ENCODE assay signal across 23 cellular contexts in the genomic region with DNA sequence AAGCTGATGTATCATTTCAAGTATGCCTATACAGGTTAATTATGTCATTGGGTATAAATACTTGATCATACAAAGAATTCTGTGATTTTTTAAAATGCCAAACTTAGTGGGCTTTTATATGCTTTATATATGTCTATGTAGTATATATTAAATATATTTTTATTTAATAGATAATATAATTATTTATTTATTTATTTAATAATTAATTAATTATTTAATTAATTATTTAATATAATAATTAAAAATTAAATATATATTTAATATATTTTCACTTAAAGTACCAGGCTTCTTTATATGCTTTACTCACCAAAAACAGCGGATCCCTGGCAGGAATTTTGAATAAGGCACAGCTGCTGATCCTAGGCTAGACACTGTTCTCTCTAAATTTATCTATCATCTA.
A peak's percentile ranks its signal among the peaks of the same experiment; 100 is the strongest.
DNase-seq lines count a peak whose midpoint lies in the region; ATAC-seq, FAIRE-seq and TF ChIP-seq lines count a peak whose summit lies in the region.
"Had no signal": no experiment of that assay in that cellular context is flagged by ENCODE, and none has a peak within 500 bp of the region (broad histone marks: within the 10 kb centered on the region; RNA-seq: fewer than 3 reads in every experiment).

No MANE protein-coding gene starts in this region.

- no peaks in the 10 kb centered on the region for H3K79me2 ChIP-seq in osteoblast (ENCODE audit: insufficient read depth, low read length)

- H2AFZ ChIP-seq in osteoblast (ENCODE audit: low read length): no peak overlapping the region
- H2AFZ ChIP-seq: GM23248 had no signal

- TF ChIP-seq CTCF in HEK293 (tag by site-specific recombination; IDR thresholded peaks at IDR 0.05) (no peak), WTC11 (IDR thresholded peaks at IDR 0.05) (no peak), pancreas (IDR thresholded peaks at IDR 0.05) (no peak), osteoblast (IDR thresholded peaks at IDR 0.05; ENCODE audit: extremely low read depth, low read depth, low read length) (no peak)

- ATAC-seq in WTC11 (no peak), pancreas (no peak)

- H3K9me3 Mint-ChIP-seq in WTC11: peaks cover 8% of the 10 kb centered on the region

- no peak overlapping the region for H3K4me2 ChIP-seq in osteoblast (ENCODE audit: insufficient read depth, low read length)
- H3K4me2 ChIP-seq: BLaER1 treated with 17β-estradiol and CSF1 and Interleukin-3, amounts not matched to agents 10 nM and 100 nM had no signal

- no peak overlapping the region for H3K27ac Mint-ChIP-seq in WTC11
- H3K27ac Mint-ChIP-seq: CD14-positive monocyte; CD4-positive, alpha-beta T cell; CD8-positive, alpha-beta memory T cell had no signal

- no peak overlapping the region for H3K27ac ChIP-seq in HEK293 (ENCODE audit: extremely low read depth, low read depth, low read length)
- H3K27ac ChIP-seq in pancreas: no peak overlapping the region
- no peak overlapping the region for H3K27ac ChIP-seq in osteoblast (ENCODE audit: low read depth, low read length)
- H3K27ac ChIP-seq: BLaER1 treated with 17β-estradiol and CSF1 and Interleukin-3, amounts not matched to agents 10 nM and 100 nM; GM23248 had no signal

- no peaks in the 10 kb centered on the region for H3K27me3 Mint-ChIP-seq in WTC11 (ENCODE audit: low read depth)
- H3K27me3 Mint-ChIP-seq: CD4-positive, alpha-beta T cell; CD8-positive, alpha-beta memory T cell had no signal

- H3K36me3 ChIP-seq in HEK293 (ENCODE audit: control insufficient read depth in 2 of 2, insufficient read depth in 1 of 2, low read length in 2 of 2): no peaks in the 10 kb centered on the region
- no peaks in the 10 kb centered on the region for H3K36me3 ChIP-seq in pancreas
- no peaks in the 10 kb centered on the region for H3K36me3 ChIP-seq in osteoblast (ENCODE audit: insufficient read depth, low read length)
- H3K36me3 ChIP-seq: BE2C; BLaER1 treated with 17β-estradiol and CSF1 and Interleukin-3, amounts not matched to agents 10 nM and 100 nM had no signal

- 0 out of 2 replicates have a peak, but pooled peaks cover 3% of the 10 kb centered on the region for H3K36me3 Mint-ChIP-seq in WTC11
- H3K36me3 Mint-ChIP-seq: CD14-positive monocyte; CD8-positive, alpha-beta memory T cell had no signal

- peak; percentile 75 for FAIRE-seq in pancreas (lab: Jason Lieb, UNC)
- FAIRE-seq: D721Med, GM12891, GM18507, H1 had no signal

- no peaks in the 10 kb centered on the region for H3K9me3 ChIP-seq in HEK293 (ENCODE audit: control insufficient read depth, insufficient read depth, low read depth, low read length)
- no peaks in the 10 kb centered on the region for H3K9me3 ChIP-seq in pancreas
- H3K9me3 ChIP-seq in osteoblast (ENCODE audit: low read depth, low read length): no peaks in the 10 kb centered on the region
- H3K9me3 ChIP-seq: BE2C; BLaER1 treated with 17β-estradiol and CSF1 and Interleukin-3, amounts not matched to agents 10 nM and 100 nM had no signal

- H3K27me3 ChIP-seq in pancreas (no peaks in the 10 kb centered on the region), osteoblast (ENCODE audit: insufficient read depth, low read length) (no peaks in the 10 kb centered on the region)
- H3K27me3 ChIP-seq: BE2C; BLaER1 treated with 17β-estradiol and CSF1 and Interleukin-3, amounts not matched to agents 10 nM and 100 nM had no signal

- intact Hi-C loops in pancreas (cut with DNase I): no loop called here

- 92 to 94% methylated on average over 1 of the region's 1 CpG for WGBS in pancreas, 2 donors

- H3K4me3 ChIP-seq in HEK293 (ENCODE audit: low read depth, low read length): no peak overlapping the region
- H3K4me3 ChIP-seq in pancreas: no peak overlapping the region
- no peak overlapping the region for H3K4me3 ChIP-seq in osteoblast (ENCODE audit: insufficient read depth, low read length)
- H3K4me3 ChIP-seq: BLaER1 treated with 17β-estradiol and CSF1 and Interleukin-3, amounts not matched to agents 10 nM and 100 nM; GM23248 had no signal

- H3K4me1 Mint-ChIP-seq in WTC11: no peaks in the 10 kb centered on the region
- H3K4me1 Mint-ChIP-seq: CD14-positive monocyte; CD8-positive, alpha-beta memory T cell had no signal

- POLR2A ChIA-PET in HEK293 (lab: Yijun Ruan, JAX) (no interaction called here), WTC11 (lab: Charles Lee) (no interaction called here)

- H4K20me1 ChIP-seq in osteoblast (ENCODE audit: insufficient read depth, low read length): no peaks in the 10 kb centered on the region
- H4K20me1 ChIP-seq: BLaER1 treated with 17β-estradiol and CSF1 and Interleukin-3, amounts not matched to agents 10 nM and 100 nM had no signal

- H3K4me3 Mint-ChIP-seq in WTC11: no peak overlapping the region
- H3K4me3 Mint-ChIP-seq: CD14-positive monocyte; CD4-positive, alpha-beta T cell; CD8-positive, alpha-beta memory T cell had no signal

- DNase-seq in WTC11 (ENCODE audit: low spot score) (no peak), pancreas (no peak), AG08396 (ENCODE audit: low spot score) (no peak), NK-92 (lab: John Stamatoyannopoulos, UW; ENCODE audit: unreplicated experiment) (no peak), osteoblast (ENCODE audit: insufficient read length, low spot score, missing footprints) (no peak)
- DNase-seq: AML-193; BE2C; CD4-positive, alpha-beta T cell; CD8-positive, alpha-beta memory T cell; DMS 273 treated with DMSO at 0.1 percent for 48 hours; DMS79; EL; GF-D8; GM23248; H7; HCEC 1CT had no signal

- CTCF ChIA-PET in HEK293 (lab: Yijun Ruan, JAX) (no interaction called here), WTC11 (lab: Charles Lee) (no interaction called here)

- H3K4me1 ChIP-seq in HEK293 (ENCODE audit: control insufficient read depth, insufficient read depth, low read length) (no peaks in the 10 kb centered on the region), pancreas (no peaks in the 10 kb centered on the region), osteoblast (ENCODE audit: insufficient read depth, low read length) (no peaks in the 10 kb centered on the region)
- H3K4me1 ChIP-seq: BE2C; BLaER1 treated with 17β-estradiol and CSF1 and Interleukin-3, amounts not matched to agents 10 nM and 100 nM had no signal

TF ChIP-seq in HEK293, 187 proteins besides CTCF, POLR2A, EP300 and RAD21 (continues in another document):
- TF ChIP-seq EGR2 (tag by site-specific recombination; IDR thresholded peaks at IDR 0.05; ENCODE audit: low read depth) (no peak), ZNF223 (tag by site-specific recombination; IDR thresholded peaks at IDR 0.05) (no peak), MYNN (tag by site-specific recombination; IDR thresholded peaks at IDR 0.05; ENCODE audit: borderline replicate concordance) (no peak), ZNF354C (tag by site-specific recombination; IDR thresholded peaks at IDR 0.05; ENCODE audit: borderline replicate concordance, low read depth) (no peak), ZNF426 (tag by site-specific recombination; IDR thresholded peaks at IDR 0.05) (peak; percentile 32), ZNF394 (tag by site-specific recombination; IDR thresholded peaks at IDR 0.05; ENCODE audit: borderline replicate concordance) (peak; percentile 20; the same call in 1 of the 2 replicates), ZEB2 (tag by site-specific recombination; IDR thresholded peaks at IDR 0.05) (no peak)
- TF ChIP-seq, protein P1, sequence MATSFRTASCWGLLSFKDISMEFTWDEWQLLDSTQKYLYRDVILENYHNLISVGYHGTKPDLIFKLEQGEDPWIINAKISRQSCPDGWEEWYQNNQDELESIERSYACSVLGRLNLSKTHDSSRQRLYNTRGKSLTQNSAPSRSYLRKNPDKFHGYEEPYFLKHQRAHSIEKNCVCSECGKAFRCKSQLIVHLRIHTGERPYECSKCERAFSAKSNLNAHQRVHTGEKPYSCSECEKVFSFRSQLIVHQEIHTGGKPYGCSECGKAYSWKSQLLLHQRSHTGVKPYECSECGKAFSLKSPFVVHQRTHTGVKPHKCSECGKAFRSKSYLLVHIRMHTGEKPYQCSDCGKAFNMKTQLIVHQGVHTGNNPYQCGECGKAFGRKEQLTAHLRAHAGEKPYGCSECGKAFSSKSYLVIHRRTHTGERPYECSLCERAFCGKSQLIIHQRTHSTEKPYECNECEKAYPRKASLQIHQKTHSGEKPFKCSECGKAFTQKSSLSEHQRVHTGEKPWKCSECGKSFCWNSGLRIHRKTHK (tag by site-specific recombination; IDR thresholded peaks at IDR 0.05): no peak

TF ChIP-seq in WTC11, 78 proteins besides CTCF, POLR2A, EP300 and RAD21:
- TF ChIP-seq HMGA2 (CRISPR knock-in tag; IDR thresholded peaks at IDR 0.05): peak; percentile 98; the same call in 1 of the 2 replicates
- no peak for TF ChIP-seq NR1H2 (CRISPR knock-in tag; IDR thresholded peaks at IDR 0.05)
